22 cellular contexts compared by ENCODE assay signal in genomic region chr5:149279651-149280050, GRCh38. TPM values are rescaled to one million over a fixed set of nuclear protein-coding genes. Genes with fewer than 3 reads are reported as not detected.
DNase-seq lines count a peak whose midpoint lies in the region; ATAC-seq and TF ChIP-seq lines count a peak whose summit lies in the region.
"Had no signal": no experiment of that assay in that cellular context is flagged by ENCODE, and none has a peak within 500 bp of the region (broad histone marks: within the 10 kb centered on the region; RNA-seq: fewer than 3 reads in every experiment).

No MANE protein-coding gene starts in this region.

- H3K79me1 ChIP-seq in mesenchymal stem cell (replicated peaks; ENCODE audit: low read length, poor library complexity, severe bottlenecking) = peaks cover 30% of the 10 kb centered on the region

- no peak overlapping the region for H2AFZ ChIP-seq in mesenchymal stem cell (ENCODE audit: low read depth, low read length)

- H2BK120ac ChIP-seq in mesenchymal stem cell (ENCODE audit: low read depth, low read length) = no peak overlapping the region

- no peak overlapping the region for H2AK5ac ChIP-seq in mesenchymal stem cell (ENCODE audit: low read length, severe bottlenecking)

- TF ChIP-seq CTCF in left ventricle myocardium inferior (IDR thresholded peaks at IDR 0.05; ENCODE audit: borderline replicate concordance) = no peak
- TF ChIP-seq CTCF in endothelial cell (IDR thresholded peaks at IDR 0.05; ENCODE audit: unreplicated experiment) = no peak

- H3K4me2 ChIP-seq in mesenchymal stem cell (ENCODE audit: low read length, poor library complexity, severe bottlenecking) = no peak overlapping the region
- H3K4me2 ChIP-seq: A549, KMS-11, SK-N-SH had no signal

- H3K4me3 ChIP-seq in left ventricle myocardium inferior (no peak overlapping the region), mesenchymal stem cell (ENCODE audit: insufficient read depth in 1 of 2, low read depth in 1 of 2, low read length in 2 of 2) (no peak overlapping the region)
- H3K4me3 ChIP-seq: A549, Peyer's patch had no signal

- peaks cover 88% of the 10 kb centered on the region for H3K4me1 Mint-ChIP-seq in endothelial cell (ENCODE audit: unreplicated experiment)
- H3K4me1 Mint-ChIP-seq: IgD-negative memory B cell had no signal

- H3K27ac Mint-ChIP-seq in endothelial cell (ENCODE audit: unreplicated experiment) = peak overlapping the region; percentile 75
- H3K27ac Mint-ChIP-seq: CD8-positive, alpha-beta T cell; IgD-negative memory B cell had no signal

- H3K14ac ChIP-seq in mesenchymal stem cell (ENCODE audit: low read length in 2 of 2) = no peak overlapping the region

- no peak overlapping the region for H3K4ac ChIP-seq in mesenchymal stem cell (ENCODE audit: low read depth in 1 of 2, low read length in 2 of 2)

- intact Hi-C loops in left ventricle myocardium inferior (cut with micrococcal nuclease) = no loop called here
- intact Hi-C loops in Right ventricle myocardium inferior (cut with DNase I) = no loop called here

- peak overlapping the region; percentile 95 for H3K27ac ChIP-seq in left ventricle myocardium inferior (replicated peaks)
- no peak overlapping the region for H3K27ac ChIP-seq in mesenchymal stem cell (ENCODE audit: low read length, poor library complexity, severe bottlenecking)
- H3K27ac ChIP-seq: A549, KMS-11, Peyer's patch had no signal

- H3K23ac ChIP-seq in mesenchymal stem cell (ENCODE audit: low read length in 2 of 2) = no peak overlapping the region

- H2BK15ac ChIP-seq in mesenchymal stem cell (ENCODE audit: low read depth, poor library complexity, severe bottlenecking) = no peak overlapping the region

- no peak for ATAC-seq in Right ventricle myocardium inferior
- ATAC-seq in HG02981 (IDR thresholded peaks at IDR 0.05; ENCODE audit: unreplicated experiment) = no peak
- ATAC-seq: A549; CD8-positive, alpha-beta T cell had no signal

- no peak overlapping the region for H4K91ac ChIP-seq in mesenchymal stem cell (ENCODE audit: low read length)

- no peak overlapping the region for H2BK12ac ChIP-seq in mesenchymal stem cell (ENCODE audit: low read length in 2 of 2)

- H3K9me3 Mint-ChIP-seq in endothelial cell (ENCODE audit: unreplicated experiment) = no peaks in the 10 kb centered on the region
- H3K9me3 Mint-ChIP-seq: CD8-positive, alpha-beta T cell had no signal

- DNase-seq in left ventricle myocardium inferior (no peak), Right ventricle myocardium inferior (ENCODE audit: missing footprints) (no peak), endothelial cell (ENCODE audit: low spot score) (no peak), mesenchymal stem cell (no peak), GM19238 (ENCODE audit: insufficient read length, low spot score) (no peak), globus pallidus (ENCODE audit: low spot score) (no peak)
- DNase-seq: AML-193; C1 segment of cervical spinal cord; Caco-2; CD8-positive, alpha-beta T cell; HCEC 1CT; NCI-H1048; NCI-H1694; NCI-H2029 treated with DMSO at 0.1 percent for 48 hours; NCI-H510A; Peyer's patch; SK-N-SH had no signal

- H3K4me1 ChIP-seq in left ventricle myocardium inferior (peaks cover 99% of the 10 kb centered on the region), mesenchymal stem cell (ENCODE audit: control insufficient read depth, insufficient read depth, low read depth, low read length) (peaks cover 3% of the 10 kb centered on the region)
- H3K4me1 ChIP-seq: A549, Peyer's patch had no signal

- no peak overlapping the region for H3K18ac ChIP-seq in mesenchymal stem cell (ENCODE audit: low read depth in 1 of 2, low read length in 2 of 2)

- peaks cover 77% of the 10 kb centered on the region for H3K36me3 Mint-ChIP-seq in endothelial cell (ENCODE audit: low read depth, unreplicated experiment)
- H3K36me3 Mint-ChIP-seq: CD8-positive, alpha-beta T cell had no signal

- no peak overlapping the region for H3K9ac ChIP-seq in mesenchymal stem cell (ENCODE audit: low read length)
- H3K9ac ChIP-seq: KMS-11, SK-N-SH had no signal

- peak overlapping the region; percentile 82 for H3K4me3 Mint-ChIP-seq in endothelial cell (ENCODE audit: unreplicated experiment)
- H3K4me3 Mint-ChIP-seq: CD8-positive, alpha-beta T cell; IgD-negative memory B cell had no signal

- H3K36me3 ChIP-seq in left ventricle myocardium inferior = peaks cover 9% of the 10 kb centered on the region
- peaks cover 0 to 8% of the 10 kb centered on the region in 2 experiments for H3K36me3 ChIP-seq in mesenchymal stem cell (ENCODE audit: control insufficient read depth in 1 of 2, insufficient read depth in 2 of 2, low read depth in 1 of 2, low read length in 2 of 2)
- H3K36me3 ChIP-seq: Peyer's patch had no signal

- 78% methylated on average over 1 of the region's 1 CpG for WGBS in mesenchymal stem cell

- H4K8ac ChIP-seq in mesenchymal stem cell (ENCODE audit: low read length) = peak overlapping the region; percentile 29

- no peak overlapping the region for H2BK5ac ChIP-seq in mesenchymal stem cell (ENCODE audit: low read depth, low read length, poor library complexity, severe bottlenecking)

- H3K27me3 ChIP-seq in left ventricle myocardium inferior (ENCODE audit: low read depth) (no peaks in the 10 kb centered on the region), mesenchymal stem cell (ENCODE audit: control insufficient read depth in 1 of 2, insufficient read depth in 1 of 2, low read length in 2 of 2) (no peaks in the 10 kb centered on the region)
- H3K27me3 ChIP-seq: Peyer's patch had no signal

- H3K9me3 ChIP-seq in left ventricle myocardium inferior (replicated peaks) (no peaks in the 10 kb centered on the region), mesenchymal stem cell (ENCODE audit: control insufficient read depth, low read length) (no peaks in the 10 kb centered on the region)
- H3K9me3 ChIP-seq: A549, Caco-2, Peyer's patch, SK-N-SH had no signal

- peaks cover 18% of the 10 kb centered on the region for H3K27me3 Mint-ChIP-seq in endothelial cell (ENCODE audit: unreplicated experiment)

RNA-seq across cellular contexts. Expression of gene AFAP1L1, which starts 8.0 kb away (rescaled TPM):
- total RNA-seq in left ventricle myocardium inferior (40.6 TPM), Right ventricle myocardium inferior (46.9 TPM), endothelial cell (ENCODE audit: unreplicated experiment) (393 TPM)
- polyA plus RNA-seq in mesenchymal stem cell (2013, experiment 1 of 2) = 10.1 TPM
- 9.8 TPM for polyA plus RNA-seq in mesenchymal stem cell (2013, experiment 2 of 2)
- total RNA-seq: OCI-LY7 had no signal
- polyA plus RNA-seq: IgD-negative memory B cell had no signal
